Comparison of ENCODE assay signal across 22 cellular contexts in the genomic region with DNA sequence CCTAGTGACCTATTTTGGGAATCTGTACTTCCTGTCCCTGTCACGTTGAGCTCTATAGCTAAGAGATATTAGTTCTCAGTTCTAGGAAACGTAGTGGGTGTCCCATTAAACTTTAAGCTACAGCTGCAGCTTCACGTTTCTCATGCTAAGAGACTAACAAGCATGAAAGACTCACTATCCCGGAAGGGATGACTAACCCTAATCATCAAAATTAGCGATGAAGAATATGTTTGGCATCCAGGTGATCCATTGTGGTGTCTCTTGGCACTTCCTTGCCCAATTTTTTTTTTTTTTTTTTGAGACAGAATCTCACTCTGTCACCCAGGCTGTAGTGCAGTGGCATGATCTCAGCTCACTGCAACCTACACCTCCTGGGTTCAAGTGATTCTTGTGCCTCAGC. TPM values are rescaled to one million over a fixed set of nuclear protein-coding genes. Genes with fewer than 3 reads are reported as not detected.
"Had no signal": no experiment of that assay in that cellular context is flagged by ENCODE, and none has a peak within 500 bp of the region (broad histone marks: within the 10 kb centered on the region; RNA-seq: fewer than 3 reads in every experiment).

No MANE protein-coding gene starts in this region.

- FAIRE-seq: pancreas had no signal

- DNase-seq: activated CD4-positive, alpha-beta memory T cell treated with anti-CD3 and anti-CD28 coated beads for 36 hours; activated CD8-positive, alpha-beta memory T cell treated with anti-CD3 and anti-CD28 coated beads, Interleukin-2, amount 10 ng/mL, durations not matched to agents 7 days and 5 days; activated T-cell treated with anti-CD3 and anti-CD28 coated beads, Interleukin-2, amount 50 U/mL, for 1 hour; adrenal gland; dorsolateral prefrontal cortex; endodermal cell; hippocampal formation; left ventricle myocardium superior; mesenchymal stem cell; naive thymus-derived CD8-positive, alpha-beta T cell; pancreas; sigmoid colon; stimulated activated CD4-positive, alpha-beta T cell treated with anti-CD3 and anti-CD28 coated beads, Interleukin-1b, Interleukin-23, amount 100 ng/mL, for 48 hours; stimulated activated naive CD8-positive, alpha-beta T cell treated with anti-CD3 and anti-CD28 coated beads, Interleukin-15, amount 100 ng/mL, for 72 hours had no signal

- H3K4me3 ChIP-seq: adrenal gland, dorsolateral prefrontal cortex, pancreas, sigmoid colon, upper lobe of left lung had no signal

- H3K27ac ChIP-seq: adrenal gland, dorsolateral prefrontal cortex, pancreas, sigmoid colon, upper lobe of left lung, VCaP had no signal

- H3K27ac Mint-ChIP-seq: activated CD4-positive, alpha-beta memory T cell treated with anti-CD3 and anti-CD28 coated beads for 36 hours; activated CD8-positive, alpha-beta memory T cell treated with anti-CD3 and anti-CD28 coated beads, Interleukin-2, amount 10 ng/mL, durations not matched to agents 7 days and 5 days; activated naive CD4-positive, alpha-beta T cell treated with anti-CD3 and anti-CD28 coated beads, Interleukin-2, amount 50 U/mL, for 24 hours; endodermal cell; naive thymus-derived CD8-positive, alpha-beta T cell had no signal

- H3K4me1 Mint-ChIP-seq: endodermal cell had no signal

- H3K9me3 Mint-ChIP-seq: activated CD4-positive, alpha-beta memory T cell treated with anti-CD3 and anti-CD28 coated beads for 36 hours; activated naive CD4-positive, alpha-beta T cell treated with anti-CD3 and anti-CD28 coated beads, Interleukin-2, amount 50 U/mL, for 24 hours; endodermal cell; naive thymus-derived CD8-positive, alpha-beta T cell; stimulated activated naive CD8-positive, alpha-beta T cell treated with anti-CD3 and anti-CD28 coated beads, Interleukin-15, amount 100 ng/mL, for 72 hours had no signal

- H3K4me3 Mint-ChIP-seq: activated CD4-positive, alpha-beta memory T cell treated with anti-CD3 and anti-CD28 coated beads for 36 hours; activated CD8-positive, alpha-beta memory T cell treated with anti-CD3 and anti-CD28 coated beads, Interleukin-2, amount 10 ng/mL, durations not matched to agents 7 days and 5 days; activated naive CD4-positive, alpha-beta T cell treated with anti-CD3 and anti-CD28 coated beads, Interleukin-2, amount 50 U/mL, for 24 hours; endodermal cell; naive thymus-derived CD8-positive, alpha-beta T cell; stimulated activated naive CD8-positive, alpha-beta T cell treated with anti-CD3 and anti-CD28 coated beads, Interleukin-15, amount 100 ng/mL, for 72 hours had no signal

- H3K36me3 Mint-ChIP-seq: activated CD4-positive, alpha-beta memory T cell treated with anti-CD3 and anti-CD28 coated beads for 36 hours; activated CD8-positive, alpha-beta memory T cell treated with anti-CD3 and anti-CD28 coated beads, Interleukin-2, amount 10 ng/mL, durations not matched to agents 7 days and 5 days; activated naive CD4-positive, alpha-beta T cell treated with anti-CD3 and anti-CD28 coated beads, Interleukin-2, amount 50 U/mL, for 24 hours; naive thymus-derived CD8-positive, alpha-beta T cell had no signal

- H3K9me3 ChIP-seq: adrenal gland, pancreas, sigmoid colon, upper lobe of left lung had no signal

- H3K36me3 ChIP-seq: adrenal gland, pancreas, sigmoid colon, upper lobe of left lung had no signal

- H3K4me1 ChIP-seq: adrenal gland, pancreas, sigmoid colon, upper lobe of left lung had no signal

- ATAC-seq: activated CD8-positive, alpha-beta memory T cell treated with anti-CD3 and anti-CD28 coated beads, Interleukin-2, amount 10 ng/mL, durations not matched to agents 7 days and 5 days; left ventricle myocardium superior; naive thymus-derived CD8-positive, alpha-beta T cell; pancreas; stimulated activated naive CD8-positive, alpha-beta T cell treated with anti-CD3 and anti-CD28 coated beads, Interleukin-15, amount 100 ng/mL, for 72 hours had no signal

- H3K27me3 ChIP-seq: adrenal gland, pancreas, sigmoid colon, upper lobe of left lung had no signal

RNA-seq across cellular contexts. Expression of a gene that starts 11.0 kb away (rescaled TPM):
- total RNA-seq: activated CD4-positive, alpha-beta memory T cell treated with anti-CD3 and anti-CD28 coated beads for 36 hours; activated CD8-positive, alpha-beta memory T cell treated with anti-CD3 and anti-CD28 coated beads, Interleukin-2, amount 10 ng/mL, durations not matched to agents 7 days and 5 days; adrenal gland; cardiac septum; endodermal cell; kidney epithelial cell; left ventricle myocardium superior; mucosa of gallbladder; naive thymus-derived CD8-positive, alpha-beta T cell; pancreas; sigmoid colon; temporal lobe; upper lobe of left lung had no signal
- polyA plus RNA-seq: adrenal gland; esophagus; naive thymus-derived CD8-positive, alpha-beta T cell; pancreas; sigmoid colon had no signal

RNA-seq across cellular contexts. Expression of a gene that starts 55.4 kb away (rescaled TPM):
- total RNA-seq: activated CD4-positive, alpha-beta memory T cell treated with anti-CD3 and anti-CD28 coated beads for 36 hours; activated CD8-positive, alpha-beta memory T cell treated with anti-CD3 and anti-CD28 coated beads, Interleukin-2, amount 10 ng/mL, durations not matched to agents 7 days and 5 days; adrenal gland; cardiac septum; endodermal cell; kidney epithelial cell; left ventricle myocardium superior; mucosa of gallbladder; naive thymus-derived CD8-positive, alpha-beta T cell; pancreas; sigmoid colon; temporal lobe; upper lobe of left lung had no signal
- polyA plus RNA-seq: adrenal gland; esophagus; naive thymus-derived CD8-positive, alpha-beta T cell; pancreas; sigmoid colon had no signal
